In genomic region chr1:81313289-81313688, GRCh38 we compare ENCODE assay signal across 24 cellular contexts.
"Had no signal": no experiment of that assay in that cellular context is flagged by ENCODE, and none has a peak within 500 bp of the region (broad histone marks: within the 10 kb centered on the region; RNA-seq: fewer than 3 reads in every experiment).

No MANE protein-coding gene starts in this region.

- H3K4me1 ChIP-seq: colonic mucosa, gastroesophageal sphincter, pancreas, stomach, transverse colon had no signal

- H3K27ac Mint-ChIP-seq: memory B cell; natural killer cell treated with Interleukin-12 subunit alpha and Interleukin-12 subunit beta and Interleukin-15 and Interleukin-18, amount 100 ng/mL, for 72 hours; progenitor cell of endocrine pancreas had no signal

- H3K4me1 Mint-ChIP-seq: memory B cell had no signal

- H3K9me3 ChIP-seq: colonic mucosa, esophagus squamous epithelium, gastroesophageal sphincter, lower lobe of right lung, pancreas, stomach, thoracic aorta, transverse colon had no signal

- DNase-seq: colonic mucosa; dermis blood vessel endothelial cell; esophagus squamous epithelium; foreskin fibroblast; glutamatergic neuron; kidney glomerular epithelial cell; lower lobe of right lung; midbrain; occipital lobe; pancreas; stimulated activated CD4-positive, alpha-beta T cell treated with anti-CD3 and anti-CD28 coated beads, Interleukin-2, amount 100 ng/mL, for 24 hours; stimulated activated CD4-positive, alpha-beta T cell treated with anti-CD3 and anti-CD28 coated beads, Interleukin-4, amount 100 ng/mL, for 4 hours; stimulated activated naive CD4-positive, alpha-beta T cell; stomach; substantia nigra; transverse colon had no signal

- H3K27ac ChIP-seq: colonic mucosa, esophagus squamous epithelium, gastroesophageal sphincter, hepatocyte, lower lobe of right lung, pancreas, stomach, thoracic aorta, transverse colon had no signal

- H3K36me3 ChIP-seq: colonic mucosa, esophagus squamous epithelium, gastroesophageal sphincter, lower lobe of right lung, pancreas, stomach, thoracic aorta, transverse colon had no signal

- ATAC-seq: gastroesophageal sphincter; left lobe of liver; lower lobe of right lung; natural killer cell treated with Interleukin-12 subunit alpha and Interleukin-12 subunit beta and Interleukin-15 and Interleukin-18, amount 100 ng/mL, for 72 hours; pancreas; sciatic nerve had no signal

- H2AFZ ChIP-seq: hepatocyte had no signal

- H3K36me3 Mint-ChIP-seq: memory B cell; natural killer cell treated with Interleukin-12 subunit alpha and Interleukin-12 subunit beta and Interleukin-15 and Interleukin-18, amount 100 ng/mL, for 72 hours had no signal

- H3K4me3 Mint-ChIP-seq: memory B cell; natural killer cell treated with Interleukin-12 subunit alpha and Interleukin-12 subunit beta and Interleukin-15 and Interleukin-18, amount 100 ng/mL, for 72 hours had no signal

- H3K4me3 ChIP-seq: colonic mucosa, esophagus squamous epithelium, gastroesophageal sphincter, hepatocyte, lower lobe of right lung, pancreas, stomach, thoracic aorta, transverse colon had no signal

- H3K4me2 ChIP-seq: hepatocyte had no signal

- H3K27me3 Mint-ChIP-seq: memory B cell; natural killer cell treated with Interleukin-12 subunit alpha and Interleukin-12 subunit beta and Interleukin-15 and Interleukin-18, amount 100 ng/mL, for 72 hours had no signal

- H3K9me3 Mint-ChIP-seq: memory B cell had no signal

- H3K27me3 ChIP-seq: colonic mucosa, esophagus squamous epithelium, gastroesophageal sphincter, hepatocyte, pancreas, stomach, transverse colon had no signal
